ENCODE assay signal across 21 cellular contexts in the genomic region with DNA sequence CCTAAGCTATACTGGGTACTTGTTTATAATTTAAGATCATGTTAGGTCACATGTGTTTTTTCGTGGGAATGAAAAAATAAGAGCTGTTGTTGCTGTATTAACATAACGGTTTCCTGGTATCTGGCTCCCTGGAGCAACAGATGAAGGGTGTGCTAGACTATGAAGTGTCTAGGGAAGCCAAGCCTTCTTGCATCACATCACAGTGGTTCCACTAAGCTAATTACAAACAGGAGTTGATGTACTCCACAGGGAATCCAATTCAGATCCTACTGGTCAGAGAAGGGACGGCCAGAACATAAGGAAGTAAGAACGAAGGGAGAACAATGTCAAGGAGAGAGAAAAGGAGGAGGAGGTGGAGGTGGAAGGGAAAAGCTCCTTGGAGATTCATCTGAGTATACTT.
A peak's percentile ranks its signal among the peaks of the same experiment; 100 is the strongest.
DNase-seq lines count a peak whose midpoint lies in the region; ATAC-seq lines count a peak whose summit lies in the region.
"Had no signal": no experiment of that assay in that cellular context is flagged by ENCODE, and none has a peak within 500 bp of the region (broad histone marks: within the 10 kb centered on the region; RNA-seq: fewer than 3 reads in every experiment).

No MANE protein-coding gene starts in this region.

- ATAC-seq in sciatic nerve = peak; percentile 49
- no peak for ATAC-seq in HG03439 (IDR thresholded peaks at IDR 0.05; ENCODE audit: unreplicated experiment)
- ATAC-seq: HepG2 had no signal

- intact Hi-C loops in sciatic nerve (cut with DNase I) = no loop called here

- DNase-seq in NCI-H82 (lab: John Stamatoyannopoulos, UW) = peak; percentile 25
- DNase-seq in NCI-H82 treated with DMSO at 0.1 percent for 48 hours (lab: John Stamatoyannopoulos, UW; ENCODE audit: unreplicated experiment) = no peak
- DNase-seq in GM04504 (ENCODE audit: low read depth) = peak; percentile 17
- DNase-seq in fibroblast of gingiva (ENCODE audit: low read depth) = peak; percentile 74
- DNase-seq in sciatic nerve (ENCODE audit: low spot score) = no peak
- no peak for DNase-seq in activated CD4-positive, alpha-beta T cell treated with anti-CD3 and anti-CD28 coated beads, Interleukin-2, amount 50 U/mL, for 4 hours
- DNase-seq in stimulated activated CD4-positive, alpha-beta T cell treated with anti-CD3 and anti-CD28 coated beads, Interleukin-1b, Interleukin-23, amount 100 ng/mL, for 48 hours = no peak
- DNase-seq: 8988T; AML-193; COR-L47; GF-D8; HCEC 1CT; NCI-H1048; NCI-H146; NCI-H2081 treated with DMSO at 0.1 percent for 48 hours; NCI-H226; NCI-H526; NK-92 treated with Interleukin-12 subunit alpha and Interleukin-12 subunit beta, amount 100 ng/mL, for 24 hours; OCI-M1 had no signal

Comparison
In these comparisons a context has a peak if more than half of its experiments do, and no peak if none do; other contexts are left out.
1. DNase-seq: peak in NCI-H82 (single experiment), GM04504 (single experiment) and fibroblast of gingiva (single experiment); none in NCI-H82 treated with DMSO at 0.1 percent for 48 hours (single experiment), sciatic nerve (single experiment), activated CD4-positive, alpha-beta T cell treated with anti-CD3 and anti-CD28 coated beads, Interleukin-2, amount 50 U/mL, for 4 hours (0 of 2) and stimulated activated CD4-positive, alpha-beta T cell treated with anti-CD3 and anti-CD28 coated beads, Interleukin-1b, Interleukin-23, amount 100 ng/mL, for 48 hours (single experiment).